31 cellular contexts compared by ENCODE assay signal in the genomic region with DNA sequence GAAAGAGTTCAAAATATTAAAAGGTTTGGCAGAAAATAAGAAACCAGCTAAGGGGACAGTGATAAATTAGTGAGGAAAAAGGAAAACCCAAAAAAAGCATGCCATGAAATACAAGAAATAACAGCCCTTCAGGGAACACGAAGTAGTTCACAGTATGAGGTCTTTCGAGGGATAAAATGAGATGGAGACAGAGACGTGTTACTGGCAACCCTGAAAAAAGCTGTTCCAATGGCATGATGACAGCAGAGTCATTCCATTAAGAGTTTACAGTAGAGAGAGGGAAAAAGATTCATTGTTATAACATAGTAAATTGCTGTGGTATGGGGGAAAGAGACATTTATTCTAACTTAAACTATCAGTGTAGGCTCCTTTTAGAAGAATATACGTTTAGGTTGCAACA.
"Had no signal": no experiment of that assay in that cellular context is flagged by ENCODE, and none has a peak within 500 bp of the region (broad histone marks: within the 10 kb centered on the region; RNA-seq: fewer than 3 reads in every experiment).

No MANE protein-coding gene starts in this region.

- H3K36me3 Mint-ChIP-seq: mesothelial cell of epicardium; naive B cell; stimulated activated naive B cell treated with anti-CD40 and anti-IgM and Interleukin-4, amounts not matched to agents 10 μg/mL and 1 μg/mL and 100 μg/mL, for 72 hours had no signal

- DNase-seq: hippocampal formation; immature natural killer cell; kidney; left colon; left lung; lower lobe of right lung; mammary epithelial cell; mesendoderm; naive B cell; natural killer cell; occipital lobe; retina; right cardiac atrium; stimulated activated CD4-positive, alpha-beta T cell treated with anti-CD3 and anti-CD28 coated beads, Interleukin-12 subunit alpha, Interleukin-12 subunit beta, amount 100 ng/mL, for 4 hours; stimulated activated CD4-positive, alpha-beta T cell treated with anti-CD3 and anti-CD28 coated beads, Interleukin-15, amount 100 ng/mL, for 24 hours; stimulated activated CD4-positive, alpha-beta T cell treated with anti-CD3 and anti-CD28 coated beads, Interleukin-2, amount 100 ng/mL, for 24 hours; stimulated activated CD4-positive, alpha-beta T cell treated with anti-CD3 and anti-CD28 coated beads, Interleukin-4, amount 100 ng/mL, for 1 hour; stimulated activated naive B cell treated with anti-CD40 and anti-IgM and Interleukin-4, amounts not matched to agents 10 μg/mL and 1 μg/mL and 100 μg/mL, for 72 hours; stimulated activated naive CD8-positive, alpha-beta T cell treated with anti-CD3 and anti-CD28 coated beads, Interleukin-15, Interleukin-2, amounts not matched to agents 100 U/mL and 50 U/mL, for 24 hours; tibial artery; trophoblast cell; uterus had no signal

- H3K27ac Mint-ChIP-seq: immature natural killer cell; mesothelial cell of epicardium; naive B cell; natural killer cell; progenitor cell of endocrine pancreas; stimulated activated naive B cell treated with anti-CD40 and anti-IgM and Interleukin-4, amounts not matched to agents 10 μg/mL and 1 μg/mL and 100 μg/mL, for 72 hours had no signal

- ATAC-seq: left colon; left lung; lower lobe of right lung; natural killer cell; right cardiac atrium; sciatic nerve; stimulated activated naive B cell treated with anti-CD40 and anti-IgM and Interleukin-4, amounts not matched to agents 10 μg/mL and 1 μg/mL and 100 μg/mL, for 72 hours; stimulated activated naive CD8-positive, alpha-beta T cell treated with anti-CD3 and anti-CD28 coated beads, Interleukin-15, Interleukin-2, amounts not matched to agents 100 U/mL and 50 U/mL, for 24 hours had no signal

- H3K27me3 ChIP-seq: left lung, neutrophil, suprapubic skin, tibial artery, uterus had no signal

- H3K4me1 Mint-ChIP-seq: immature natural killer cell; mesothelial cell of epicardium; naive B cell; natural killer cell; stimulated activated naive B cell treated with anti-CD40 and anti-IgM and Interleukin-4, amounts not matched to agents 10 μg/mL and 1 μg/mL and 100 μg/mL, for 72 hours had no signal

- H3K4me3 ChIP-seq: left lung, lower lobe of right lung, skin epidermis, suprapubic skin, thoracic aorta, tibial artery, uterus had no signal

- H3K27me3 Mint-ChIP-seq: naive B cell; progenitor cell of endocrine pancreas; stimulated activated naive B cell treated with anti-CD40 and anti-IgM and Interleukin-4, amounts not matched to agents 10 μg/mL and 1 μg/mL and 100 μg/mL, for 72 hours had no signal

- H3K4me1 ChIP-seq: left lung, lower lobe of right lung, suprapubic skin, tibial artery, uterus had no signal

- H3K9me3 ChIP-seq: left lung, lower lobe of right lung, neutrophil, suprapubic skin, thoracic aorta, tibial artery, uterus had no signal

- H3K27ac ChIP-seq: left lung, lower lobe of right lung, neutrophil, skin epidermis, suprapubic skin, thoracic aorta, tibial artery, uterus had no signal

- FAIRE-seq: islet of Langerhans, kidney had no signal

- H3K36me3 ChIP-seq: left lung, lower lobe of right lung, neutrophil, suprapubic skin, thoracic aorta, tibial artery, uterus had no signal

- H3K4me3 Mint-ChIP-seq: immature natural killer cell; mesothelial cell of epicardium; naive B cell; natural killer cell; neural crest cell; stimulated activated naive B cell treated with anti-CD40 and anti-IgM and Interleukin-4, amounts not matched to agents 10 μg/mL and 1 μg/mL and 100 μg/mL, for 72 hours had no signal
